20 cellular contexts compared by ENCODE assay signal in genomic region chr1:100810360-100810759, GRCh38.
DNase-seq lines count a peak whose midpoint lies in the region; ATAC-seq, FAIRE-seq and TF ChIP-seq lines count a peak whose summit lies in the region.
"Had no signal": no experiment of that assay in that cellular context is flagged by ENCODE, and none has a peak within 500 bp of the region (broad histone marks: within the 10 kb centered on the region; RNA-seq: fewer than 3 reads in every experiment).

No MANE protein-coding gene starts in this region.

- WGBS in pancreas, 2 donors, result 72 to 79% methylated on average over 4 of the region's 4 CpGs

- no peaks in the 10 kb centered on the region for H3K36me3 ChIP-seq in HAP-1 (replicated peaks)
- no peaks in the 10 kb centered on the region for H3K36me3 ChIP-seq in pancreas
- H3K36me3 ChIP-seq: SJSA1 had no signal

- H3K9me3 ChIP-seq in HAP-1 (no peaks in the 10 kb centered on the region), pancreas (no peaks in the 10 kb centered on the region)
- H3K9me3 ChIP-seq: SJSA1 had no signal

- H3K4me3 ChIP-seq in HAP-1 (no peak overlapping the region), fibroblast of pulmonary artery (replicated peaks; ENCODE audit: low read depth, low read length) (no peak overlapping the region), pancreas (no peak overlapping the region)
- H3K4me3 ChIP-seq: SJSA1 had no signal

- TF ChIP-seq CTCF in fibroblast of pulmonary artery (IDR thresholded peaks at IDR 0.05; ENCODE audit: low read length, missing control alignments), result no peak
- no peak for TF ChIP-seq CTCF in pancreas (IDR thresholded peaks at IDR 0.05)

- no peak for ATAC-seq in pancreas

- in situ Hi-C loops in HAP-1 (cut with MboI; ENCODE audit: low sequenced_read_pairs), result no loop called here

- H3K27me3 ChIP-seq in HAP-1 (ENCODE audit: low read depth), result no peaks in the 10 kb centered on the region
- H3K27me3 ChIP-seq in pancreas, result no peaks in the 10 kb centered on the region
- H3K27me3 ChIP-seq: SJSA1 had no signal

- intact Hi-C loops in pancreas (cut with DNase I), result loop anchor here in 1 of 3 donors (5.0 kb wide), 1 partner anchor 1963 kb away; no protein-coding TSS in a partner anchor

- no peak overlapping the region for H3K27ac ChIP-seq in pancreas
- H3K27ac ChIP-seq: RWPE1, SJSA1 had no signal

- no peak for FAIRE-seq in pancreas (lab: Jason Lieb, UNC)

- DNase-seq in ELR (ENCODE audit: low read depth), result peak; percentile 20
- peak; percentile 26 to 28 for DNase-seq in HAP-1 (ENCODE audit: low spot score in 2 of 2)
- peak; percentile 38 for DNase-seq in amniotic epithelial cell (ENCODE audit: low read depth)
- peak; percentile 81 for DNase-seq in fibroblast of pulmonary artery (ENCODE audit: low read depth)
- DNase-seq in pancreas, result no peak
- DNase-seq in T1000 (lab: John Stamatoyannopoulos, UW), result no peak
- no peak for DNase-seq in activated effector memory CD4-positive, alpha-beta T cell treated with Interleukin-2 at 50 U/mL for 16 hours
- DNase-seq in NOMO-1 (lab: John Stamatoyannopoulos, UW; ENCODE audit: unreplicated experiment in 2 of 2), result no peak
- DNase-seq: ACHN, AML-193, COR-L47, GOT3, Karpas-422, NCI-H1105 treated with DMSO at 0.1 percent for 48 hours, NCI-H1694 treated with DMSO at 0.1 percent for 48 hours, NCI-H2107, NCI-H345, NCI-H526 had no signal

- H3K4me1 ChIP-seq in HAP-1 (peaks cover 8% of the 10 kb centered on the region), pancreas (no peaks in the 10 kb centered on the region)
- H3K4me1 ChIP-seq: SJSA1 had no signal

Comparison
In these comparisons a context has a peak if more than half of its experiments do, and no peak if none do; other contexts are left out.
1. DNase-seq: peak in ELR (single experiment), HAP-1 (2 of 2), amniotic epithelial cell (single experiment) and fibroblast of pulmonary artery (single experiment); none in pancreas (0 of 6), T1000 (single experiment), activated effector memory CD4-positive, alpha-beta T cell treated with Interleukin-2 at 50 U/mL for 16 hours (single experiment) and NOMO-1 (0 of 2).